In the genomic region with DNA sequence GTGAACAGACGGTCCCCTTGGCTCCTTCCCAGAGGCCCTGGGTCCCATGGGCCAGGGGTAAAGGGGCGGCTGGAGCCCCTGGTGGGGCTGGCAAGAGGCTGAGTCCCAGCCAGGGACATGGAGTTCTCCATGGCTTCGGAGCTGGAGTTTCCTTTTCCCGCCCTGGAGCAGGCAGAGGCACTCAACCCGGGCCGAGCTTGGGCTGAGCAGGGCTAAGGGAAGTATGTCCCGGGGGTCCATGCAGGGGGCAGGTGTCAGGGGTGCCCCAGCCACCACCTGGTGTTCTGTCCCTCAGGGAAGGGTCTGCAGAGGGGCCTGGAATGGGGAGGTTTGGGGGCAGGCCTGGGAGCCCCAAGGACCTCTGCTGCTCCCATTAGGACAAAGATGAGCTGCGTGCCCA, we compare ENCODE assay signal across 20 cellular contexts. TPM values are rescaled to one million over a fixed set of nuclear protein-coding genes. Genes with fewer than 3 reads are reported as not detected.
DNase-seq lines count a peak whose midpoint lies in the region; ATAC-seq and TF ChIP-seq lines count a peak whose summit lies in the region.
"Had no signal": no experiment of that assay in that cellular context is flagged by ENCODE, and none has a peak within 500 bp of the region (broad histone marks: within the 10 kb centered on the region; RNA-seq: fewer than 3 reads in every experiment).

No MANE protein-coding gene starts in this region.

- no peak overlapping the region for H3K4me3 Mint-ChIP-seq in immature natural killer cell
- H3K4me3 Mint-ChIP-seq: B cell; CD8-positive, alpha-beta T cell; GM23338; HFFc6 had no signal

- H3K9me3 ChIP-seq in RWPE2 (ENCODE audit: severe bottlenecking), result no peaks in the 10 kb centered on the region
- no peaks in the 10 kb centered on the region for H3K9me3 ChIP-seq in sigmoid colon
- H3K9me3 ChIP-seq: BLaER1 treated with 17β-estradiol and CSF1 and Interleukin-3, amounts not matched to agents 10 nM and 100 nM had no signal

- 67% methylated on average over 8 of the region's 8 CpGs for WGBS in sigmoid colon, 2 donors

- intact Hi-C loops in sigmoid colon (cut with DNase I), result no loop called here

- no peak for TF ChIP-seq EP300 in sigmoid colon (IDR thresholded peaks at IDR 0.05)

- no peaks in the 10 kb centered on the region for H3K9me3 Mint-ChIP-seq in immature natural killer cell
- H3K9me3 Mint-ChIP-seq: CD8-positive, alpha-beta T cell; HFFc6 had no signal

- H3K4me1 Mint-ChIP-seq in immature natural killer cell, result no peaks in the 10 kb centered on the region
- H3K4me1 Mint-ChIP-seq: B cell, GM23338 had no signal

- no peak for ATAC-seq in RWPE2 (ENCODE audit: low read depth)
- ATAC-seq: CD8-positive, alpha-beta T cell; GM12878; GM23338; HCT116 had no signal

- H3K27ac Mint-ChIP-seq in immature natural killer cell, result no peak overlapping the region
- H3K27ac Mint-ChIP-seq: B cell; CD8-positive, alpha-beta T cell; GM23338; HFFc6 had no signal

- peak; percentile 17 for DNase-seq in D341Med (ENCODE audit: low spot score)
- DNase-seq in RWPE2 (ENCODE audit: low spot score), result peak; percentile 61
- DNase-seq in mesenteric fat pad (ENCODE audit: low spot score), result peak; percentile 79
- DNase-seq in sigmoid colon, result peak; percentile 44
- DNase-seq in immature natural killer cell, result no peak
- no peak for DNase-seq in NOMO-1 treated with dmso at 0.1 percent for 144 hours (lab: John Stamatoyannopoulos, UW; ENCODE audit: unreplicated experiment)
- DNase-seq in kidney tubule cell (ENCODE audit: low spot score), result no peak
- DNase-seq: Calu3; CD8-positive, alpha-beta T cell; DMS 273 treated with DMSO at 0.1 percent for 48 hours; DMS53; DND-41; EL; HFFc6 had no signal

- TF ChIP-seq CTCF in RWPE2 (IDR thresholded peaks at IDR 0.05; ENCODE audit: poor library complexity, severe bottlenecking) (no peak), sigmoid colon (IDR thresholded peaks at IDR 0.05) (no peak)

- no peaks in the 10 kb centered on the region for H3K36me3 Mint-ChIP-seq in immature natural killer cell
- H3K36me3 Mint-ChIP-seq: CD8-positive, alpha-beta T cell had no signal

- H3K27me3 Mint-ChIP-seq in immature natural killer cell (ENCODE audit: low read depth in 3 of 3), result no peaks in the 10 kb centered on the region
- H3K27me3 Mint-ChIP-seq: B cell had no signal

- no peaks in the 10 kb centered on the region for H3K27me3 ChIP-seq in RWPE2 (ENCODE audit: insufficient read depth, poor library complexity, severe bottlenecking)
- no peaks in the 10 kb centered on the region for H3K27me3 ChIP-seq in sigmoid colon
- H3K27me3 ChIP-seq: BLaER1 treated with 17β-estradiol and CSF1 and Interleukin-3, amounts not matched to agents 10 nM and 100 nM had no signal

- no peaks in the 10 kb centered on the region for H3K4me1 ChIP-seq in RWPE2 (ENCODE audit: insufficient read depth, poor library complexity, severe bottlenecking)
- no peaks in the 10 kb centered on the region for H3K4me1 ChIP-seq in sigmoid colon

- H3K36me3 ChIP-seq in RWPE2 (ENCODE audit: low read depth) (no peaks in the 10 kb centered on the region), sigmoid colon (no peaks in the 10 kb centered on the region)
- H3K36me3 ChIP-seq: BLaER1 treated with 17β-estradiol and CSF1 and Interleukin-3, amounts not matched to agents 10 nM and 100 nM had no signal

- H3K27ac ChIP-seq in RWPE2 (ENCODE audit: poor library complexity, severe bottlenecking) (no peak overlapping the region), sigmoid colon (no peak overlapping the region)
- H3K27ac ChIP-seq: BLaER1 treated with 17β-estradiol and CSF1 and Interleukin-3, amounts not matched to agents 10 nM and 100 nM; HL-60 had no signal

- no peak for TF ChIP-seq POLR2A in sigmoid colon (IDR thresholded peaks at IDR 0.05)

- H3K4me3 ChIP-seq in RWPE2 (ENCODE audit: severe bottlenecking), result no peak overlapping the region
- no peak overlapping the region for H3K4me3 ChIP-seq in sigmoid colon
- H3K4me3 ChIP-seq: BLaER1 treated with 17β-estradiol and CSF1 and Interleukin-3, amounts not matched to agents 10 nM and 100 nM; GM12878; GM23338 had no signal

RNA-seq across cellular contexts. Expression of a gene that starts 54.0 kb away (rescaled TPM):
- total RNA-seq in mesenteric fat pad, result 385 TPM
- total RNA-seq in sigmoid colon, result 100 to 1,000 TPM; 222 to 826 (median 353) TPM
- polyA plus RNA-seq in sigmoid colon, result 100 to 1,000 TPM; 313 to 464 (median 374) TPM
- polyA plus RNA-seq in immature natural killer cell, result 100 to 1,000 TPM; 106 to 193 (median 107) TPM

Comparison
In these comparisons a context has a peak if more than half of its experiments do, and no peak if none do; other contexts are left out.
1. DNase-seq: peak in D341Med (single experiment), RWPE2 (single experiment), mesenteric fat pad (single experiment) and sigmoid colon (single experiment); none in immature natural killer cell (0 of 3), NOMO-1 treated with dmso at 0.1 percent for 144 hours (single experiment) and kidney tubule cell (single experiment).